Comparison of ENCODE assay signal across 21 cellular contexts in genomic region chr14:33165926-33166289, GRCh38.
DNase-seq lines count a peak whose midpoint lies in the region; ATAC-seq and TF ChIP-seq lines count a peak whose summit lies in the region.
"Had no signal": no experiment of that assay in that cellular context is flagged by ENCODE, and none has a peak within 500 bp of the region (broad histone marks: within the 10 kb centered on the region; RNA-seq: fewer than 3 reads in every experiment).

No MANE protein-coding gene starts in this region.

- H3K79me2 ChIP-seq in GM23338 (replicated peaks; ENCODE audit: insufficient read depth) (no peaks in the 10 kb centered on the region), neural progenitor cell (ENCODE audit: low read depth) (no peaks in the 10 kb centered on the region), SK-N-SH (ENCODE audit: insufficient read depth) (no peaks in the 10 kb centered on the region)

- H3K36me3 Mint-ChIP-seq in GM23338 (ENCODE audit: low read depth): no peaks in the 10 kb centered on the region
- peaks cover 7% of the 10 kb centered on the region for H3K36me3 Mint-ChIP-seq in neural progenitor cell
- H3K36me3 Mint-ChIP-seq: CD8-positive, alpha-beta memory T cell; T-cell had no signal

- H3K9me3 Mint-ChIP-seq in GM23338 (no peaks in the 10 kb centered on the region), neural progenitor cell (peaks cover 4% of the 10 kb centered on the region)
- H3K9me3 Mint-ChIP-seq: H9 had no signal

- ATAC-seq in GM23338: peak; percentile 74
- ATAC-seq: T-cell had no signal

- H3K4me3 ChIP-seq in GM23338 (no peak overlapping the region), neural progenitor cell (no peak overlapping the region), SK-N-SH (ENCODE audit: low read depth in 2 of 2, low read length in 1 of 2) (no peak overlapping the region)

- TF ChIP-seq CTCF in GM23338 (conservative IDR thresholded peaks at IDR 0.05; ENCODE audit: low read depth in 2 of 2): no peak
- no peak for TF ChIP-seq CTCF in neural progenitor cell (IDR thresholded peaks at IDR 0.05)
- no peak for TF ChIP-seq CTCF in SK-N-SH (IDR thresholded peaks at IDR 0.05)

- WGBS in SK-N-SH (ENCODE audit: low lambda C conversion rate): 85% methylated on average over 5 of the region's 5 CpGs

- TF ChIP-seq EP300 in SK-N-SH (IDR thresholded peaks at IDR 0.05; ENCODE audit: borderline replicate concordance in 1 of 2, low read depth in 1 of 2, low read length in 1 of 2): no peak

- no peak for TF ChIP-seq RAD21 in SK-N-SH (IDR thresholded peaks at IDR 0.05; ENCODE audit: low read length)

- H3K4me1 Mint-ChIP-seq in GM23338: no peaks in the 10 kb centered on the region
- H3K4me1 Mint-ChIP-seq in neural progenitor cell: peaks cover 32% of the 10 kb centered on the region
- H3K4me1 Mint-ChIP-seq: CD8-positive, alpha-beta memory T cell; H9; T-cell had no signal

- H3K4me3 Mint-ChIP-seq in GM23338 (no peak overlapping the region), neural progenitor cell (no peak overlapping the region)
- H3K4me3 Mint-ChIP-seq: CD8-positive, alpha-beta memory T cell; H9; T-cell had no signal

- H3K9me3 ChIP-seq in neural progenitor cell (ENCODE audit: low read depth) (no peaks in the 10 kb centered on the region), SK-N-SH (no peaks in the 10 kb centered on the region)

- H3K27me3 ChIP-seq in GM23338 (ENCODE audit: insufficient read depth) (no peaks in the 10 kb centered on the region), neural progenitor cell (no peaks in the 10 kb centered on the region), SK-N-SH (ENCODE audit: insufficient read depth) (no peaks in the 10 kb centered on the region)

- H3K9ac ChIP-seq in neural progenitor cell (no peak overlapping the region), SK-N-SH (no peak overlapping the region)

- DNase-seq in GM23338 (ENCODE audit: low spot score) (no peak), OCI-M1 (lab: John Stamatoyannopoulos, UW) (peak; percentile 3), caudate nucleus (lab: John Stamatoyannopoulos, UW) (peak in 1 of 61 donors; percentile 3), neural progenitor cell (ENCODE audit: low spot score) (no peak), DMS79 (lab: John Stamatoyannopoulos, UW) (no peak), SK-N-SH (no peak), mucosa of gallbladder (ENCODE audit: low spot score) (no peak), SIG-M5 treated with dmso at 0.1 percent for 504 hours (lab: John Stamatoyannopoulos, UW; ENCODE audit: unreplicated experiment) (no peak)
- DNase-seq: CD8-positive, alpha-beta memory T cell; DMS 273 treated with DMSO at 0.1 percent for 48 hours; DND-41; H9; MV-4-11; NCI-H1105 treated with DMSO at 0.1 percent for 48 hours; NCI-H1930; NCI-H2107; NCI-H524; NCI-H748 treated with DMSO at 0.1 percent for 48 hours; SIG-M5; T-cell had no signal

- H3F3A ChIP-seq in GM23338 (replicated peaks; ENCODE audit: low read depth) (no peaks in the 10 kb centered on the region), neural progenitor cell (ENCODE audit: low read depth) (no peaks in the 10 kb centered on the region), SK-N-SH (replicated peaks; ENCODE audit: insufficient read depth) (no peaks in the 10 kb centered on the region)

- no peaks in the 10 kb centered on the region for H3K36me3 ChIP-seq in GM23338 (ENCODE audit: insufficient read depth)
- no peaks in the 10 kb centered on the region for H3K36me3 ChIP-seq in neural progenitor cell
- H3K36me3 ChIP-seq in SK-N-SH (replicated peaks in 1 of 2; ENCODE audit: control insufficient read depth in 1 of 2, insufficient read depth in 2 of 2, low read length in 1 of 2): no peaks in the 10 kb centered on the region

- no peak overlapping the region for H3K27ac Mint-ChIP-seq in GM23338
- H3K27ac Mint-ChIP-seq in neural progenitor cell: no peak overlapping the region
- H3K27ac Mint-ChIP-seq: CD8-positive, alpha-beta memory T cell; H9; T-cell had no signal

- H3K27me3 Mint-ChIP-seq in GM23338 (ENCODE audit: insufficient read depth, low read depth, poor library complexity) (peaks cover 2% of the 10 kb centered on the region), neural progenitor cell (ENCODE audit: insufficient read depth, low read depth) (no peaks in the 10 kb centered on the region)
- H3K27me3 Mint-ChIP-seq: CD8-positive, alpha-beta memory T cell; T-cell had no signal

- H3K9me2 ChIP-seq in GM23338 (ENCODE audit: insufficient read depth) (peaks cover 8% of the 10 kb centered on the region), SK-N-SH (no peaks in the 10 kb centered on the region)

- POLR2A ChIA-PET in SK-N-SH (lab: Yijun Ruan, JAX): no interaction called here

- 0 out of 2 replicates have a peak overlapping the region, but pooled peaks have one; percentile 4 for H3K4me2 ChIP-seq in GM23338
- H3K4me2 ChIP-seq in neural progenitor cell: peak overlapping the region; percentile 9
- H3K4me2 ChIP-seq in SK-N-SH: no peak overlapping the region

- no peak overlapping the region for H3K27ac ChIP-seq in GM23338 (ENCODE audit: low read depth)
- H3K27ac ChIP-seq in caudate nucleus (ENCODE audit: low read depth, low read length): peak overlapping the region; percentile 55
- H3K27ac ChIP-seq in neural progenitor cell: no peak overlapping the region
- H3K27ac ChIP-seq in SK-N-SH (ENCODE audit: low read depth in 2 of 2, low read length in 1 of 2): no peak overlapping the region
- H3K27ac ChIP-seq: C4-2B had no signal

- CTCF ChIA-PET in SK-N-SH (lab: Yijun Ruan, JAX): no interaction called here

- H4K20me1 ChIP-seq in GM23338 (replicated peaks; ENCODE audit: insufficient read depth) (no peaks in the 10 kb centered on the region), neural progenitor cell (ENCODE audit: low read depth) (no peaks in the 10 kb centered on the region), SK-N-SH (ENCODE audit: insufficient read depth) (no peaks in the 10 kb centered on the region)

- H2AFZ ChIP-seq in GM23338: no peak overlapping the region
- H2AFZ ChIP-seq in neural progenitor cell (replicated peaks): peak overlapping the region; percentile 67
- no peak overlapping the region for H2AFZ ChIP-seq in SK-N-SH (ENCODE audit: low read depth)

- H3K4me1 ChIP-seq in GM23338 (ENCODE audit: insufficient read depth) (peaks cover 19% of the 10 kb centered on the region), neural progenitor cell (peaks cover 17% of the 10 kb centered on the region), SK-N-SH (ENCODE audit: control insufficient read depth in 1 of 2, insufficient read depth in 2 of 2, low read depth in 1 of 2, low read length in 1 of 2) (peaks cover 0 to 11% of the 10 kb centered on the region in 2 experiments; a peak in 1 of 4 replicates)

TF ChIP-seq in GM23338, 12 proteins besides CTCF, POLR2A, EP300 and RAD21:
- TF ChIP-seq ZNF114 (CRISPR knock-in tag; IDR thresholded peaks at IDR 0.05) (no peak), JUNB (IDR thresholded peaks at IDR 0.05; ENCODE audit: unreplicated experiment) (no peak)

TF ChIP-seq in SK-N-SH, 30 proteins besides CTCF, POLR2A, EP300 and RAD21 (continues in another document):
- TF ChIP-seq, protein P1, sequence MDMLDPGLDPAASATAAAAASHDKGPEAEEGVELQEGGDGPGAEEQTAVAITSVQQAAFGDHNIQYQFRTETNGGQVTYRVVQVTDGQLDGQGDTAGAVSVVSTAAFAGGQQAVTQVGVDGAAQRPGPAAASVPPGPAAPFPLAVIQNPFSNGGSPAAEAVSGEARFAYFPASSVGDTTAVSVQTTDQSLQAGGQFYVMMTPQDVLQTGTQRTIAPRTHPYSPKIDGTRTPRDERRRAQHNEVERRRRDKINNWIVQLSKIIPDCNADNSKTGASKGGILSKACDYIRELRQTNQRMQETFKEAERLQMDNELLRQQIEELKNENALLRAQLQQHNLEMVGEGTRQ (IDR thresholded peaks at IDR 0.05; ENCODE audit: borderline replicate concordance, low read depth, low read length): no peak
- TF ChIP-seq TEAD4 (IDR thresholded peaks at IDR 0.05; ENCODE audit: borderline replicate concordance, insufficient read depth): no peak
- no peak for TF ChIP-seq CHD2 (IDR thresholded peaks at IDR 0.05; ENCODE audit: low read length, partially characterized antibody)
- no peak for TF ChIP-seq ELF1 (IDR thresholded peaks at IDR 0.05)
- TF ChIP-seq FOSL2 (IDR thresholded peaks at IDR 0.05; ENCODE audit: borderline replicate concordance, low read depth): no peak
- TF ChIP-seq MXI1 (IDR thresholded peaks at IDR 0.05; ENCODE audit: low read depth, low read length): no peak
- TF ChIP-seq, protein P2, sequence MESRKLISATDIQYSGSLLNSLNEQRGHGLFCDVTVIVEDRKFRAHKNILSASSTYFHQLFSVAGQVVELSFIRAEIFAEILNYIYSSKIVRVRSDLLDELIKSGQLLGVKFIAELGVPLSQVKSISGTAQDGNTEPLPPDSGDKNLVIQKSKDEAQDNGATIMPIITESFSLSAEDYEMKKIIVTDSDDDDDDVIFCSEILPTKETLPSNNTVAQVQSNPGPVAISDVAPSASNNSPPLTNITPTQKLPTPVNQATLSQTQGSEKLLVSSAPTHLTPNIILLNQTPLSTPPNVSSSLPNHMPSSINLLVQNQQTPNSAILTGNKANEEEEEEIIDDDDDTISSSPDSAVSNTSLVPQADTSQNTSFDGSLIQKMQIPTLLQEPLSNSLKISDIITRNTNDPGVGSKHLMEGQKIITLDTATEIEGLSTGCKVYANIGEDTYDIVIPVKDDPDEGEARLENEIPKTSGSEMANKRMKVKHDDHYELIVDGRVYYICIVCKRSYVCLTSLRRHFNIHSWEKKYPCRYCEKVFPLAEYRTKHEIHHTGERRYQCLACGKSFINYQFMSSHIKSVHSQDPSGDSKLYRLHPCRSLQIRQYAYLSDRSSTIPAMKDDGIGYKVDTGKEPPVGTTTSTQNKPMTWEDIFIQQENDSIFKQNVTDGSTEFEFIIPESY (IDR thresholded peaks at IDR 0.05; ENCODE audit: borderline replicate concordance, low read depth): no peak
- no peak for TF ChIP-seq EZH2phosphoT487 (IDR thresholded peaks at IDR 0.05; ENCODE audit: borderline replicate concordance, low read depth)
- no peak for TF ChIP-seq TAF1 (IDR thresholded peaks at IDR 0.05; ENCODE audit: borderline replicate concordance, low read depth, low read length)
- TF ChIP-seq RCOR1 (IDR thresholded peaks at IDR 0.05; ENCODE audit: low read length): no peak
- TF ChIP-seq, protein P3, sequence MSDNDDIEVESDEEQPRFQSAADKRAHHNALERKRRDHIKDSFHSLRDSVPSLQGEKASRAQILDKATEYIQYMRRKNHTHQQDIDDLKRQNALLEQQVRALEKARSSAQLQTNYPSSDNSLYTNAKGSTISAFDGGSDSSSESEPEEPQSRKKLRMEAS (IDR thresholded peaks at IDR 0.05; ENCODE audit: low read depth): no peak
- TF ChIP-seq YY1 (IDR thresholded peaks at IDR 0.05; ENCODE audit: low read depth): no peak
- no peak for TF ChIP-seq TCF12 (IDR thresholded peaks at IDR 0.05)
